33 cellular contexts compared by ENCODE assay signal in genomic region chr20:8786383-8786782, GRCh38.
"Had no signal": no experiment of that assay in that cellular context is flagged by ENCODE, and none has a peak within 500 bp of the region (broad histone marks: within the 10 kb centered on the region; RNA-seq: fewer than 3 reads in every experiment).

No MANE protein-coding gene starts in this region.

- H3K27ac ChIP-seq: KMS-11 had no signal

- DNase-seq: Karpas-422, Kasumi-1, MG63, MM.1S, MV-4-11, NCI-H1048, NCI-H1092, NCI-H1092 treated with DMSO at 0.1 percent for 48 hours, NCI-H1105, NCI-H1105 treated with DMSO at 0.1 percent for 48 hours, NCI-H1417, NCI-H1417 treated with DMSO at 0.1 percent for 48 hours, NCI-H1436, NCI-H1436 treated with DMSO at 0.1 percent for 48 hours, NCI-H1694, NCI-H1694 treated with DMSO at 0.1 percent for 48 hours, NCI-H187, NCI-H187 treated with DMSO at 0.1 percent for 48 hours, NCI-H1930, NCI-H2029, NCI-H2029 treated with DMSO at 0.1 percent for 48 hours, NCI-H2081, NCI-H2081 treated with DMSO at 0.1 percent for 48 hours, NCI-H2107, NCI-H2171, NCI-H2171 treated with DMSO at 0.1 percent for 48 hours, NCI-H2227 treated with DMSO at 0.1 percent for 48 hours, NCI-H345, NCI-H446, NCI-H446 treated with DMSO at 0.1 percent for 48 hours, NCI-H510A, NCI-H510A treated with DMSO at 0.1 percent for 48 hours had no signal

- H3K4me2 ChIP-seq: KMS-11 had no signal

- H3K36me3 ChIP-seq: MG63 had no signal

- H3K27me3 ChIP-seq: MG63 had no signal

- H3K4me3 ChIP-seq: MG63 had no signal
